Comparison of ENCODE assay signal across 32 cellular contexts in genomic region chr1:115204529-115204928, GRCh38.
"Had no signal": no experiment of that assay in that cellular context is flagged by ENCODE, and none has a peak within 500 bp of the region (broad histone marks: within the 10 kb centered on the region; RNA-seq: fewer than 3 reads in every experiment).

No MANE protein-coding gene starts in this region.

- H3K9me3 ChIP-seq: Peyer's patch, SJCRH30 had no signal

- H3K4me1 ChIP-seq: breast epithelium, Peyer's patch, SJCRH30 had no signal

- ATAC-seq: activated CD8-positive, alpha-beta T cell treated with anti-CD3 and anti-CD28 coated beads for 36 hours; activated T-cell treated with anti-CD3 and anti-CD28 coated beads, Interleukin-2, amount 50 U/mL, for 72 hours; activated T-helper 17 cell treated with anti-CD3 and anti-CD28 coated beads, Interleukin-2, amount 50 U/mL, for 72 hours; body of pancreas; K562; PC-3 had no signal

- DNase-seq: activated CD4-positive, alpha-beta T cell treated with anti-CD3 and anti-CD28 coated beads, Interleukin-2, amount 10 ng/mL, durations not matched to agents 24 days and 14 days; activated CD4-positive, alpha-beta T cell treated with anti-CD3 and anti-CD28 coated beads, Interleukin-2, amount 50 U/mL, for 4 hours; activated CD4-positive, CD25-positive, alpha-beta regulatory T cell; activated CD8-positive, alpha-beta T cell treated with anti-CD3 and anti-CD28 coated beads for 36 hours; activated effector memory CD4-positive, alpha-beta T cell treated with anti-CD3 and anti-CD28 coated beads, Interleukin-2, amount 50 U/mL, for 16 hours; activated naive CD4-positive, alpha-beta T cell; activated naive CD4-positive, alpha-beta T cell treated with anti-CD3 and anti-CD28 coated beads, Interleukin-2, amount 50 U/mL, for 16 hours; activated naive CD8-positive, alpha-beta T cell treated with anti-CD3 and anti-CD28 coated beads for 36 hours; activated T-cell treated with anti-CD3 and anti-CD28 coated beads, Interleukin-2, amount 50 U/mL, for 1 hour; activated T-cell treated with anti-CD3 and anti-CD28 coated beads, Interleukin-2, amount 50 U/mL, for 72 hours; amygdala; body of pancreas; NCI-H1092 treated with DMSO at 0.1 percent for 48 hours; NCI-H1417; NCI-H146; NCI-H187; NCI-H2029 treated with DMSO at 0.1 percent for 48 hours; NCI-H2107; NCI-H226; NCI-H446 treated with DMSO at 0.1 percent for 48 hours; NCI-H524; PC-3; Peyer's patch; SHP77; SJCRH30; T1000; WERI-Rb-1 had no signal

- H3K27me3 ChIP-seq: body of pancreas, breast epithelium, Peyer's patch, SJCRH30 had no signal

- H3K4me3 ChIP-seq: body of pancreas, breast epithelium, K562, Peyer's patch, SJCRH30, SK-N-MC had no signal

- H3K27ac ChIP-seq: body of pancreas, breast epithelium, Peyer's patch, RWPE1, SJCRH30, SK-N-MC, WERI-Rb-1 had no signal
